In the genomic region with DNA sequence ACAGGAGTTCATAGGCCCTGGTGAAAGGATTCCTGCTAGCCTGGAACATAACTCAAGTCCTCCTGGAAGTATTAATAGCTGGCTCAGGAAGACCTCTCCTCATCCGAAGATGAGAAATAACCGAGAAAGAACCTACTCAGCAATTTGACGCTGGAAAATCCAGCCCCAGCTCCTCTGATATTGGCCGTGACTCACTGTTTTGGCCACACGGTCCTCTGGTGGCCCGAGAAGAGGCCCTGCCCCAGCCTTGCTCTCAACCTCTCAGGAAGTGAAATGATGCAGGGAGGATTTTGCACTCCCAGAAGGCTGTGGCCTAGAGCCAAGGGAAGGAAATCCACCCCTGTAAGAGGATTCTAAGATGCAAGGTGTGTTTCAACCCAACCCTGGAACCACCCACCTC, we compare ENCODE assay signal across 23 cellular contexts.
DNase-seq lines count a peak whose midpoint lies in the region; ATAC-seq and TF ChIP-seq lines count a peak whose summit lies in the region.
"Had no signal": no experiment of that assay in that cellular context is flagged by ENCODE, and none has a peak within 500 bp of the region (broad histone marks: within the 10 kb centered on the region; RNA-seq: fewer than 3 reads in every experiment).

No MANE protein-coding gene starts in this region.

- no peak overlapping the region for H3K4me3 ChIP-seq in HEK293 (ENCODE audit: low read depth, low read length)
- H3K4me3 ChIP-seq: colonic mucosa, esophagus squamous epithelium had no signal

- no peaks in the 10 kb centered on the region for H3K27me3 Mint-ChIP-seq in stimulated activated naive CD8-positive, alpha-beta T cell treated with anti-CD3 and anti-CD28 coated beads, Interleukin-15, amount 100 ng/mL, for 72 hours
- H3K27me3 Mint-ChIP-seq: activated CD4-positive, alpha-beta memory T cell treated with anti-CD3 and anti-CD28 coated beads for 36 hours had no signal

- H3K9me3 Mint-ChIP-seq in stimulated activated naive CD8-positive, alpha-beta T cell treated with anti-CD3 and anti-CD28 coated beads, Interleukin-15, amount 100 ng/mL, for 72 hours: no peaks in the 10 kb centered on the region
- H3K9me3 Mint-ChIP-seq: activated CD4-positive, alpha-beta memory T cell treated with anti-CD3 and anti-CD28 coated beads for 36 hours; stimulated activated effector memory CD8-positive, alpha-beta T cell treated with anti-CD3 and anti-CD28 coated beads, Interleukin-12 subunit alpha, Interleukin-12 subunit beta, amount 100 ng/mL, for 72 hours had no signal

- no peaks in the 10 kb centered on the region for H3K36me3 ChIP-seq in HEK293 (ENCODE audit: control insufficient read depth in 2 of 2, insufficient read depth in 1 of 2, low read length in 2 of 2)
- H3K36me3 ChIP-seq: brain microvascular endothelial cell, colonic mucosa, esophagus squamous epithelium had no signal

- CTCF ChIA-PET in HEK293 (lab: Yijun Ruan, JAX): interaction anchor here (0.6 to 0.7 kb wide), 2 partner anchors 9 to 302 kb away, joined by 3 to 4 read pairs; no protein-coding TSS in a partner anchor

- no peak for ATAC-seq in stimulated activated naive CD8-positive, alpha-beta T cell treated with anti-CD3 and anti-CD28 coated beads, Interleukin-15, amount 100 ng/mL, for 72 hours
- ATAC-seq in HG03342 (IDR thresholded peaks at IDR 0.05; ENCODE audit: unreplicated experiment) (no peak), GM18519 (IDR thresholded peaks at IDR 0.05; ENCODE audit: low FRiP score, unreplicated experiment) (no peak), HG02973 (IDR thresholded peaks at IDR 0.05; ENCODE audit: unreplicated experiment) (no peak)
- ATAC-seq: HCT116; left colon; stimulated activated effector memory CD8-positive, alpha-beta T cell treated with anti-CD3 and anti-CD28 coated beads, Interleukin-12 subunit alpha, Interleukin-12 subunit beta, amount 100 ng/mL, for 72 hours had no signal

- no peaks in the 10 kb centered on the region for H3K4me1 ChIP-seq in HEK293 (ENCODE audit: control insufficient read depth, insufficient read depth, low read length)
- H3K4me1 ChIP-seq: colonic mucosa had no signal

- H3K4me1 Mint-ChIP-seq in stimulated activated naive CD8-positive, alpha-beta T cell treated with anti-CD3 and anti-CD28 coated beads, Interleukin-15, amount 100 ng/mL, for 72 hours: peaks cover 13% of the 10 kb centered on the region

- H3K27ac ChIP-seq in HEK293 (ENCODE audit: extremely low read depth, low read depth, low read length): no peak overlapping the region
- H3K27ac ChIP-seq: brain microvascular endothelial cell, colonic mucosa, esophagus squamous epithelium, RWPE1 had no signal

- H3K4me3 Mint-ChIP-seq in stimulated activated naive CD8-positive, alpha-beta T cell treated with anti-CD3 and anti-CD28 coated beads, Interleukin-15, amount 100 ng/mL, for 72 hours: no peak overlapping the region
- H3K4me3 Mint-ChIP-seq: activated CD4-positive, alpha-beta memory T cell treated with anti-CD3 and anti-CD28 coated beads for 36 hours; nephron progenitor cell; stimulated activated effector memory CD8-positive, alpha-beta T cell treated with anti-CD3 and anti-CD28 coated beads, Interleukin-12 subunit alpha, Interleukin-12 subunit beta, amount 100 ng/mL, for 72 hours had no signal

- H3K9me3 ChIP-seq in HEK293 (ENCODE audit: control insufficient read depth, insufficient read depth, low read depth, low read length): no peaks in the 10 kb centered on the region
- H3K9me3 ChIP-seq: colonic mucosa, esophagus squamous epithelium had no signal

- POLR2A ChIA-PET in HEK293 (lab: Yijun Ruan, JAX): no interaction called here

- H3K27ac Mint-ChIP-seq in stimulated activated naive CD8-positive, alpha-beta T cell treated with anti-CD3 and anti-CD28 coated beads, Interleukin-15, amount 100 ng/mL, for 72 hours: no peak overlapping the region
- H3K27ac Mint-ChIP-seq: activated CD4-positive, alpha-beta memory T cell treated with anti-CD3 and anti-CD28 coated beads for 36 hours; nephron progenitor cell; stimulated activated effector memory CD8-positive, alpha-beta T cell treated with anti-CD3 and anti-CD28 coated beads, Interleukin-12 subunit alpha, Interleukin-12 subunit beta, amount 100 ng/mL, for 72 hours had no signal

- DNase-seq in AG20443 (ENCODE audit: low spot score): peak; percentile 67
- peak; percentile 56 for DNase-seq in UCSD-AML1 (lab: John Stamatoyannopoulos, UW; ENCODE audit: unreplicated experiment)
- peak; percentile 46 for DNase-seq in iris pigment epithelial cell (ENCODE audit: low read depth)
- DNase-seq in stimulated activated naive CD8-positive, alpha-beta T cell treated with anti-CD3 and anti-CD28 coated beads, Interleukin-15, amount 100 ng/mL, for 72 hours: no peak
- DNase-seq: activated CD4-positive, alpha-beta memory T cell treated with anti-CD3 and anti-CD28 coated beads for 36 hours; activated effector memory CD4-positive, alpha-beta T cell treated with anti-CD3 and anti-CD28 coated beads, Interleukin-2, amount 50 U/mL, for 16 hours; brain microvascular endothelial cell; colonic mucosa; esophagus squamous epithelium; glutamatergic neuron; left colon; NCI-H146; NCI-H2171 treated with DMSO at 0.1 percent for 48 hours; NCI-H524 treated with DMSO at 0.1 percent for 48 hours; nephron progenitor cell; stimulated activated CD4-positive, alpha-beta T cell treated with anti-CD3 and anti-CD28 coated beads, Interleukin-2, amount 100 ng/mL, for 24 hours had no signal

- TF ChIP-seq CTCF in HEK293 (tag by site-specific recombination; IDR thresholded peaks at IDR 0.05): no peak

TF ChIP-seq in HEK293, 187 proteins besides CTCF, POLR2A, EP300 and RAD21:
- TF ChIP-seq ZIC2 (tag by site-specific recombination; IDR thresholded peaks at IDR 0.05): no peak
- TF ChIP-seq SETDB1 (IDR thresholded peaks at IDR 0.05; ENCODE audit: insufficient read length, low read length): peak; percentile 40
- no peak for TF ChIP-seq KLF16 (tag by site-specific recombination; IDR thresholded peaks at IDR 0.05)
TF ChIP-seq in HEK293: peak in this region for 1.

Comparison
In these comparisons a context has a peak if more than half of its experiments do, and no peak if none do; other contexts are left out.
1. DNase-seq: peak in AG20443 (single experiment), UCSD-AML1 (single experiment) and iris pigment epithelial cell (single experiment); none in stimulated activated naive CD8-positive, alpha-beta T cell treated with anti-CD3 and anti-CD28 coated beads, Interleukin-15, amount 100 ng/mL, for 72 hours (0 of 2).